In the genomic region with DNA sequence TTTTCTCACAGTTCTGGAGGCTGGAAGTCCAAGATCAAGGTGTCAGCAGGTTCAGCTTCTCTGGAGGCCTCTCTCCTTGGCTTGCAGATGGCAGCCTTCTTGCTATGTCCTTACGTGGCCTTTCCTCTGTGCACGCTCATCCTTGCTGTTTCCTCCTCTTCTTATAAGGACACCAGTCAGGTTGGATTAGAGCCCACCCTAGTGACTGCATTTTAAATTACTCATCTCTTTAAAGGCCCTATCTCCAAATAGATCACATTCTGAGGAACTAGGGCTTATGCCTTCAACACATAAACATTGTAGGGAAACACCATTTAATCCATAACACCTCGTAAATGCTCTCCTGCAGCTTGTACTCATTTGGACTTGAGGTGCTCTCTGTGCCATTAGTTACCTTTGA, we compare ENCODE assay signal across 23 cellular contexts. TPM values are rescaled to one million over a fixed set of nuclear protein-coding genes. Genes with fewer than 3 reads are reported as not detected.
"Had no signal": no experiment of that assay in that cellular context is flagged by ENCODE, and none has a peak within 500 bp of the region (broad histone marks: within the 10 kb centered on the region; RNA-seq: fewer than 3 reads in every experiment).

No MANE protein-coding gene starts in this region.

- H3K4me1 Mint-ChIP-seq: activated CD4-positive, alpha-beta T cell treated with anti-CD3 and anti-CD28 coated beads, Interleukin-2, amount 10 ng/mL, durations not matched to agents 7 days and 5 days had no signal

- H3K9me3 Mint-ChIP-seq: activated CD4-positive, alpha-beta T cell treated with anti-CD3 and anti-CD28 coated beads, Interleukin-2, amount 10 ng/mL, durations not matched to agents 7 days and 5 days; dendritic cell treated with granulocyte-macrophage colony-stimulating factor and Interleukin-4, amounts not matched to agents 40 ng/mL and 50 ng/mL, for 4 days had no signal

- H3K4me1 ChIP-seq: gastroesophageal sphincter, lower lobe of right lung, transverse colon, vagina had no signal

- DNase-seq: activated CD4-positive, alpha-beta T cell treated with anti-CD3 and anti-CD28 coated beads, Interleukin-2, amount 10 ng/mL, durations not matched to agents 7 days and 5 days; activated naive CD4-positive, alpha-beta T cell; anterior cingulate cortex; cerebellar nuclear complex; effector memory CD4-positive, alpha-beta T cell; heart right ventricle; left colon; lower lobe of right lung; midbrain; right cardiac atrium; stimulated activated CD4-positive, alpha-beta T cell treated with anti-CD3 and anti-CD28 coated beads, Interleukin-4, amount 100 ng/mL, for 4 hours; stimulated activated CD8-positive, alpha-beta memory T cell treated with anti-CD3 and anti-CD28 coated beads, Interleukin-4, amount 100 ng/mL, for 48 hours; stimulated activated naive CD4-positive, alpha-beta T cell treated with Interleukin-2 at 50 U/mL for 16 hours; substantia nigra; transverse colon had no signal

- H3K27ac ChIP-seq: epithelial cell of prostate, gastroesophageal sphincter, heart right ventricle, lower lobe of right lung, transverse colon, vagina had no signal

- H3K36me3 ChIP-seq: gastroesophageal sphincter, heart right ventricle, lower lobe of right lung, transverse colon, vagina had no signal

- ATAC-seq: gastroesophageal sphincter, heart right ventricle, left colon, lower lobe of right lung, right cardiac atrium had no signal

- H3K4me3 Mint-ChIP-seq: activated CD4-positive, alpha-beta T cell treated with anti-CD3 and anti-CD28 coated beads, Interleukin-2, amount 10 ng/mL, durations not matched to agents 7 days and 5 days; dendritic cell treated with granulocyte-macrophage colony-stimulating factor and Interleukin-4, amounts not matched to agents 40 ng/mL and 50 ng/mL, for 4 days had no signal

- H3K9me3 ChIP-seq: lower lobe of right lung, transverse colon, vagina had no signal

- H3K27me3 ChIP-seq: gastroesophageal sphincter, vagina had no signal

- H3K4me3 ChIP-seq: gastroesophageal sphincter, heart right ventricle, lower lobe of right lung, smooth muscle cell, transverse colon, vagina had no signal

- H3K27ac Mint-ChIP-seq: activated CD4-positive, alpha-beta T cell treated with anti-CD3 and anti-CD28 coated beads, Interleukin-2, amount 10 ng/mL, durations not matched to agents 7 days and 5 days; dendritic cell treated with granulocyte-macrophage colony-stimulating factor and Interleukin-4, amounts not matched to agents 40 ng/mL and 50 ng/mL, for 4 days; progenitor cell of endocrine pancreas had no signal

- H3K4me2 ChIP-seq: smooth muscle cell had no signal

RNA-seq across cellular contexts. Expression of a gene that starts 36.3 kb away (rescaled TPM):
- total RNA-seq: activated CD4-positive, alpha-beta T cell treated with anti-CD3 and anti-CD28 coated beads, Interleukin-2, amount 10 ng/mL, durations not matched to agents 7 days and 5 days; activated CD8-positive, alpha-beta memory T cell treated with anti-CD3 and anti-CD28 coated beads for 36 hours; gastroesophageal sphincter; lower lobe of right lung; omental fat pad; progenitor cell of endocrine pancreas; smooth muscle cell; transverse colon; vagina had no signal
